ENCODE assay signal across 1 cellular context in genomic region chr1:24910751-24911650, GRCh38.
A peak's percentile ranks its signal among the peaks of the same experiment; 100 is the strongest.
TF ChIP-seq lines count a peak whose summit lies in the region.

No MANE protein-coding gene starts in this region.

TF ChIP-seq in HepG2, 621 proteins besides CTCF, POLR2A, EP300 and RAD21 (continued from another document and continues in another):
- TF ChIP-seq ZNF513 (CRISPR knock-in tag; conservative IDR thresholded peaks at IDR 0.05) (no peak), RFX1 (IDR thresholded peaks at IDR 0.05) (no peak), SP2 (CRISPR knock-in tag; IDR thresholded peaks at IDR 0.05) (no peak), HMG20B (CRISPR knock-in tag; conservative IDR thresholded peaks at IDR 0.05) (no peak), MNT (IDR thresholded peaks at IDR 0.05) (no peak), PRDM4 (CRISPR knock-in tag; IDR thresholded peaks at IDR 0.05; ENCODE audit: borderline replicate concordance) (no peak), RERE (CRISPR knock-in tag; IDR thresholded peaks at IDR 0.05; ENCODE audit: low read depth) (no peak), ATM (IDR thresholded peaks at IDR 0.05; ENCODE audit: borderline replicate concordance) (no peak), ZNF205 (CRISPR knock-in tag; IDR thresholded peaks at IDR 0.05) (no peak), MAFK (conservative IDR thresholded peaks at IDR 0.05 in 1 of 2, IDR thresholded peaks at IDR 0.05 in 1 of 2; ENCODE audit: low read length in 2 of 2) (no peak), EED (CRISPR knock-in tag; IDR thresholded peaks at IDR 0.05) (no peak), TARDBP (CRISPR knock-in tag; IDR thresholded peaks at IDR 0.05) (peak; percentile 42; the same call in 1 of the 2 replicates), GTF3A (CRISPR knock-in tag; conservative IDR thresholded peaks at IDR 0.05) (no peak), ZNF878 (CRISPR knock-in tag; IDR thresholded peaks at IDR 0.05) (peak; percentile 82; the same call in 1 of the 2 replicates), IRF1 (CRISPR knock-in tag; IDR thresholded peaks at IDR 0.05; ENCODE audit: low read depth) (no peak), CHD4 (IDR thresholded peaks at IDR 0.05; ENCODE audit: borderline replicate concordance, low read length) (no peak), KDM3A (CRISPR knock-in tag; IDR thresholded peaks at IDR 0.05; ENCODE audit: low read depth) (no peak), ATF6 (CRISPR knock-in tag; conservative IDR thresholded peaks at IDR 0.05) (no peak), SETDB1 (CRISPR knock-in tag; IDR thresholded peaks at IDR 0.05; ENCODE audit: borderline replicate concordance) (no peak), FOXP4 (CRISPR knock-in tag; IDR thresholded peaks at IDR 0.05) (peak; percentile 90), ZBTB4 (CRISPR knock-in tag; IDR thresholded peaks at IDR 0.05; ENCODE audit: borderline replicate concordance) (no peak), ZNF432 (CRISPR knock-in tag; IDR thresholded peaks at IDR 0.05; ENCODE audit: borderline replicate concordance) (no peak), GATAD1 (CRISPR knock-in tag; IDR thresholded peaks at IDR 0.05) (no peak), ZNF766 (CRISPR knock-in tag; IDR thresholded peaks at IDR 0.05; ENCODE audit: borderline replicate concordance) (0 out of 2 replicates have a peak, but pooled peaks have one; percentile 39), IKZF4 (CRISPR knock-in tag; IDR thresholded peaks at IDR 0.05; ENCODE audit: borderline replicate concordance, low read depth, not compliant biosample characterization) (no peak), MAX (IDR thresholded peaks at IDR 0.05) (peak; percentile 62), ZNF512B (CRISPR knock-in tag; IDR thresholded peaks at IDR 0.05; ENCODE audit: borderline replicate concordance) (no peak), RNF2 (conservative IDR thresholded peaks at IDR 0.05; ENCODE audit: low read depth) (0 out of 2 replicates have a peak, but pooled peaks have one; percentile 29)
